In genomic region chr20:36806049-36806448, GRCh38 we compare ENCODE assay signal across 22 cellular contexts.
"Had no signal": no experiment of that assay in that cellular context is flagged by ENCODE, and none has a peak within 500 bp of the region (broad histone marks: within the 10 kb centered on the region; RNA-seq: fewer than 3 reads in every experiment).

No MANE protein-coding gene starts in this region.

- H3K4me2 ChIP-seq: SK-N-SH had no signal

- H3K27me3 ChIP-seq: MG63, SJSA1 had no signal

- H3K27ac ChIP-seq: SJSA1 had no signal

- H3K4me1 ChIP-seq: SJSA1 had no signal

- FAIRE-seq: RCC 7860 had no signal

- DNase-seq: KBM-7, MG63, NCI-H1092, NCI-H1105 treated with DMSO at 0.1 percent for 48 hours, NCI-H1417 treated with DMSO at 0.1 percent for 48 hours, NCI-H146, NCI-H1694 treated with DMSO at 0.1 percent for 48 hours, NCI-H1930, NCI-H2081, NCI-H2107, NCI-H2227 treated with DMSO at 0.1 percent for 48 hours, NCI-H446, NCI-H510A, NCI-H524 treated with DMSO at 0.1 percent for 48 hours, NCI-H69, NCI-H774, Right ventricle myocardium superior, RPMI8226, SIG-M5, SK-N-SH had no signal

- H3K9me3 ChIP-seq: MG63, SJSA1, SK-N-SH had no signal

- H3K4me3 ChIP-seq: MG63, SJSA1 had no signal
